ENCODE assay signal across 31 cellular contexts in genomic region chr2:137700681-137701080, GRCh38.
"Had no signal": no experiment of that assay in that cellular context is flagged by ENCODE, and none has a peak within 500 bp of the region (broad histone marks: within the 10 kb centered on the region; RNA-seq: fewer than 3 reads in every experiment).

No MANE protein-coding gene starts in this region.

- H3K27ac ChIP-seq: brain microvascular endothelial cell, Peyer's patch, RWPE1, WERI-Rb-1 had no signal

- H3K4me1 Mint-ChIP-seq: activated CD4-positive, alpha-beta memory T cell treated with anti-CD3 and anti-CD28 coated beads, Interleukin-2, amount 10 ng/mL, durations not matched to agents 7 days and 5 days; activated CD8-positive, alpha-beta memory T cell treated with anti-CD3 and anti-CD28 coated beads, Interleukin-2, amount 10 ng/mL, durations not matched to agents 7 days and 5 days; activated naive CD8-positive, alpha-beta T cell treated with anti-CD3 and anti-CD28 coated beads for 36 hours; activated T-helper 17 cell treated with anti-CD3 and anti-CD28 coated beads, Interleukin-2, amount 50 U/mL, for 72 hours had no signal

- H3K4me3 Mint-ChIP-seq: activated CD4-positive, alpha-beta memory T cell treated with anti-CD3 and anti-CD28 coated beads, Interleukin-2, amount 10 ng/mL, durations not matched to agents 7 days and 5 days; activated CD8-positive, alpha-beta memory T cell treated with anti-CD3 and anti-CD28 coated beads, Interleukin-2, amount 10 ng/mL, durations not matched to agents 7 days and 5 days; activated naive CD8-positive, alpha-beta T cell treated with anti-CD3 and anti-CD28 coated beads for 36 hours; activated T-cell treated with anti-CD3 and anti-CD28 coated beads, Interleukin-2, amount 50 U/mL, for 72 hours; activated T-helper 17 cell treated with anti-CD3 and anti-CD28 coated beads, Interleukin-2, amount 50 U/mL, for 72 hours had no signal

- H3K27me3 ChIP-seq: brain microvascular endothelial cell, Peyer's patch had no signal

- H3K4me1 ChIP-seq: Peyer's patch had no signal

- ATAC-seq: activated CD8-positive, alpha-beta memory T cell treated with anti-CD3 and anti-CD28 coated beads, Interleukin-2, amount 10 ng/mL, durations not matched to agents 7 days and 5 days; activated T-cell treated with anti-CD3 and anti-CD28 coated beads, Interleukin-2, amount 50 U/mL, for 72 hours; activated T-helper 17 cell treated with anti-CD3 and anti-CD28 coated beads, Interleukin-2, amount 50 U/mL, for 72 hours; PC-3; Right ventricle myocardium inferior had no signal

- H3K27ac Mint-ChIP-seq: activated CD4-positive, alpha-beta memory T cell treated with anti-CD3 and anti-CD28 coated beads, Interleukin-2, amount 10 ng/mL, durations not matched to agents 7 days and 5 days; activated CD8-positive, alpha-beta memory T cell treated with anti-CD3 and anti-CD28 coated beads, Interleukin-2, amount 10 ng/mL, durations not matched to agents 7 days and 5 days; activated naive CD8-positive, alpha-beta T cell treated with anti-CD3 and anti-CD28 coated beads for 36 hours; activated T-cell treated with anti-CD3 and anti-CD28 coated beads, Interleukin-2, amount 50 U/mL, for 72 hours; activated T-helper 17 cell treated with anti-CD3 and anti-CD28 coated beads, Interleukin-2, amount 50 U/mL, for 72 hours had no signal

- H3K4me3 ChIP-seq: Peyer's patch had no signal

- H3K36me3 Mint-ChIP-seq: activated CD8-positive, alpha-beta memory T cell treated with anti-CD3 and anti-CD28 coated beads, Interleukin-2, amount 10 ng/mL, durations not matched to agents 7 days and 5 days; activated naive CD8-positive, alpha-beta T cell treated with anti-CD3 and anti-CD28 coated beads for 36 hours had no signal

- H3K36me3 ChIP-seq: brain microvascular endothelial cell, Peyer's patch, WERI-Rb-1 had no signal

- H3K9me3 ChIP-seq: Peyer's patch had no signal

- DNase-seq: activated CD4-positive, alpha-beta memory T cell treated with anti-CD3 and anti-CD28 coated beads, Interleukin-2, amount 10 ng/mL, durations not matched to agents 7 days and 5 days; activated CD4-positive, alpha-beta T cell treated with anti-CD3 and anti-CD28 coated beads for 1 hour; activated CD4-positive, alpha-beta T cell treated with anti-CD3 and anti-CD28 coated beads for 48 hours; activated CD4-positive, CD25-positive, alpha-beta regulatory T cell; activated CD8-positive, alpha-beta memory T cell treated with anti-CD3 and anti-CD28 coated beads for 24 hours; activated CD8-positive, alpha-beta memory T cell treated with anti-CD3 and anti-CD28 coated beads, Interleukin-2, amount 10 ng/mL, durations not matched to agents 7 days and 5 days; activated CD8-positive, alpha-beta memory T cell treated with anti-CD3 and anti-CD28 coated beads, Interleukin-2, amount 50 U/mL, for 48 hours; activated effector memory CD4-positive, alpha-beta T cell treated with anti-CD3 and anti-CD28 coated beads, Interleukin-2, amount 50 U/mL, for 16 hours; activated naive CD4-positive, alpha-beta T cell; activated naive CD4-positive, alpha-beta T cell treated with anti-CD3 and anti-CD28 coated beads, Interleukin-2, amount 50 U/mL, for 16 hours; activated naive CD8-positive, alpha-beta T cell treated with anti-CD3 and anti-CD28 coated beads for 36 hours; activated T-cell treated with anti-CD3 and anti-CD28 coated beads, Interleukin-2, amount 50 U/mL, for 72 hours; amniotic stem cell; aorta; brain microvascular endothelial cell; central memory CD4-positive, alpha-beta T cell; NCI-H1105; NCI-H1417 treated with DMSO at 0.1 percent for 48 hours; NCI-H187 treated with DMSO at 0.1 percent for 48 hours; NCI-H2081; NCI-H226; NCI-H446 treated with DMSO at 0.1 percent for 48 hours; NCI-H524 treated with DMSO at 0.1 percent for 48 hours; PC-3; Peyer's patch; SIG-M5; T1000; WERI-Rb-1 had no signal

- H3K9me3 Mint-ChIP-seq: activated CD4-positive, alpha-beta memory T cell treated with anti-CD3 and anti-CD28 coated beads, Interleukin-2, amount 10 ng/mL, durations not matched to agents 7 days and 5 days had no signal

- H3K27me3 Mint-ChIP-seq: activated CD4-positive, alpha-beta memory T cell treated with anti-CD3 and anti-CD28 coated beads, Interleukin-2, amount 10 ng/mL, durations not matched to agents 7 days and 5 days; activated CD8-positive, alpha-beta memory T cell treated with anti-CD3 and anti-CD28 coated beads, Interleukin-2, amount 10 ng/mL, durations not matched to agents 7 days and 5 days; activated naive CD8-positive, alpha-beta T cell treated with anti-CD3 and anti-CD28 coated beads for 36 hours; activated T-helper 17 cell treated with anti-CD3 and anti-CD28 coated beads, Interleukin-2, amount 50 U/mL, for 72 hours had no signal
